Comparison of ENCODE assay signal across 1 cellular context in the genomic region with DNA sequence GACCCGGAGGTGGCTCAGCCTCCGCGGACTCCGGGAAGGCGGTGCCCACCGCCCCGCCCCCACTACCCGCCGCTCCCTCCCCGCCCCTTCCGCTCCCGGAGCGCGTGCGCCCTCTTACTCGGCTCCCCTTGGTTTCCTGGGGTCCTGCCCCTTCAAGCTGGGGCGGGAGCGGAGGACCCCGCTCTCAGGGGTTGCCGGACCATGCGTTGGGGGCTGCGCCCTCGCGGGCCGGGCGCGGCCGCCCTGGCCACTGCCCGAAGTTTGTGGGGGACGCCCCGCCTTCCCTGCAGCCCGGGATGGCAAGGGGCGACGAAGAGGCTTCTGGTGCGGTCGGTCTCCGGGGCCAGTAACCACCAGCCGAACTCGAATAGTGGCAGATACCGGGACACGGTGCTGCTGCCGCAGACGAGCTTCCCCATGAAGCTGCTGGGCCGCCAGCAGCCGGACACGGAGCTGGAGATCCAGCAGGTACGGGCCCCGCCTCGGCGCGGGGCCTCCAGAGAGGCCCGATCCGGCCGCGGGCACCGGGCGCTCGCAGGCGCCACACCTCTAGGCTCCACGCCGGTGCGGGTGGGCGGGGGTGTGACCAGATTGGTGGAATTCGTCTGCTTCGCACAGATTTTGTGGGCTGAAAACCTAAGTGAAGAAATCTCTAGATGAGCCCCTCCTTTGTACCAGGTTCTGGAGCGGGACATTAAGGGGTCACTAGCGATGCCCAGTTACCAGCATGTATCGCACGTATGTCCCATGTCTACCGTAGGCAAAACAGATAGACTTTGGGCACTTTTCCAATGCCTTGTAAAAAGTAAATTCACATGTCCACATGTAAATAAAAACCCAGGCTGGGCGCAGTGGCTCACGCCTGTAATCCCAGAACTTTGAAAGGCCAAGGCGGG.
TF ChIP-seq lines count a peak whose summit lies in the region.

Gene IARS2 (plus strand): TSS at position 117 of the 896 bp plus-strand sequence. CDS start 85 bp downstream, at position 202.

TF ChIP-seq in K562, 482 proteins besides CTCF, POLR2A, EP300 and RAD21 (continued from another document and continues in another):
- TF ChIP-seq ZNF282 (CRISPR knock-in tag; IDR thresholded peaks at IDR 0.05) (no peak), ZNF699 (CRISPR knock-in tag; IDR thresholded peaks at IDR 0.05; ENCODE audit: insufficient replicate concordance) (no peak), E2F5 (CRISPR knock-in tag; IDR thresholded peaks at IDR 0.05) (peak; percentile 13; the same call in 1 of the 2 replicates), CBX1 (IDR thresholded peaks at IDR 0.05; ENCODE audit: low read depth) (no peak; the same call in 1 of the 2 replicates), TEAD4 (IDR thresholded peaks at IDR 0.05; ENCODE audit: low read length) (no peak), TEAD4 (CRISPR knock-in tag; IDR thresholded peaks at IDR 0.05; ENCODE audit: borderline replicate concordance) (no peak), ZNF695 (CRISPR knock-in tag; IDR thresholded peaks at IDR 0.05) (no peak), CHCHD3 (CRISPR knock-in tag; IDR thresholded peaks at IDR 0.05) (no peak), TFAP4 (CRISPR knock-in tag; IDR thresholded peaks at IDR 0.05; ENCODE audit: borderline replicate concordance) (peak; percentile 64; the same call in 1 of the 2 replicates), ZNF449 (CRISPR knock-in tag; IDR thresholded peaks at IDR 0.05) (no peak), ZNF655 (CRISPR knock-in tag; IDR thresholded peaks at IDR 0.05) (no peak), KDM4B (IDR thresholded peaks at IDR 0.05; ENCODE audit: borderline replicate concordance in 2 of 2, low read depth in 1 of 2) (no peak), MAFF (IDR thresholded peaks at IDR 0.05; ENCODE audit: low read length) (no peak), CBX8 (IDR thresholded peaks at IDR 0.05; ENCODE audit: borderline replicate concordance, extremely low read depth, low read depth, low read length, poor library complexity, severe bottlenecking) (no peak), SAP30 (IDR thresholded peaks at IDR 0.05; ENCODE audit: borderline replicate concordance, insufficient read depth, low read depth, low read length, poor library complexity, severe bottlenecking) (peak; percentile 88), ESRRA (IDR thresholded peaks at IDR 0.05; ENCODE audit: borderline replicate concordance, low read depth) (0 out of 2 replicates have a peak, but pooled peaks have one; percentile 9), ELF2 (CRISPR knock-in tag; IDR thresholded peaks at IDR 0.05) (no peak; the same call in 1 of the 2 replicates), RFX1 (IDR thresholded peaks at IDR 0.05) (no peak), ATF1 (CRISPR knock-in tag; IDR thresholded peaks at IDR 0.05) (0 out of 2 replicates have a peak, but pooled peaks have one; percentile 24), ATF1 (tag; IDR thresholded peaks at IDR 0.05) (peak; percentile 33; the same call in 1 of the 2 replicates), ELF1 (tag; IDR thresholded peaks at IDR 0.05) (peak; percentile 63), GTF2E2 (tag; IDR thresholded peaks at IDR 0.05) (no peak)
- TF ChIP-seq, protein P1, sequence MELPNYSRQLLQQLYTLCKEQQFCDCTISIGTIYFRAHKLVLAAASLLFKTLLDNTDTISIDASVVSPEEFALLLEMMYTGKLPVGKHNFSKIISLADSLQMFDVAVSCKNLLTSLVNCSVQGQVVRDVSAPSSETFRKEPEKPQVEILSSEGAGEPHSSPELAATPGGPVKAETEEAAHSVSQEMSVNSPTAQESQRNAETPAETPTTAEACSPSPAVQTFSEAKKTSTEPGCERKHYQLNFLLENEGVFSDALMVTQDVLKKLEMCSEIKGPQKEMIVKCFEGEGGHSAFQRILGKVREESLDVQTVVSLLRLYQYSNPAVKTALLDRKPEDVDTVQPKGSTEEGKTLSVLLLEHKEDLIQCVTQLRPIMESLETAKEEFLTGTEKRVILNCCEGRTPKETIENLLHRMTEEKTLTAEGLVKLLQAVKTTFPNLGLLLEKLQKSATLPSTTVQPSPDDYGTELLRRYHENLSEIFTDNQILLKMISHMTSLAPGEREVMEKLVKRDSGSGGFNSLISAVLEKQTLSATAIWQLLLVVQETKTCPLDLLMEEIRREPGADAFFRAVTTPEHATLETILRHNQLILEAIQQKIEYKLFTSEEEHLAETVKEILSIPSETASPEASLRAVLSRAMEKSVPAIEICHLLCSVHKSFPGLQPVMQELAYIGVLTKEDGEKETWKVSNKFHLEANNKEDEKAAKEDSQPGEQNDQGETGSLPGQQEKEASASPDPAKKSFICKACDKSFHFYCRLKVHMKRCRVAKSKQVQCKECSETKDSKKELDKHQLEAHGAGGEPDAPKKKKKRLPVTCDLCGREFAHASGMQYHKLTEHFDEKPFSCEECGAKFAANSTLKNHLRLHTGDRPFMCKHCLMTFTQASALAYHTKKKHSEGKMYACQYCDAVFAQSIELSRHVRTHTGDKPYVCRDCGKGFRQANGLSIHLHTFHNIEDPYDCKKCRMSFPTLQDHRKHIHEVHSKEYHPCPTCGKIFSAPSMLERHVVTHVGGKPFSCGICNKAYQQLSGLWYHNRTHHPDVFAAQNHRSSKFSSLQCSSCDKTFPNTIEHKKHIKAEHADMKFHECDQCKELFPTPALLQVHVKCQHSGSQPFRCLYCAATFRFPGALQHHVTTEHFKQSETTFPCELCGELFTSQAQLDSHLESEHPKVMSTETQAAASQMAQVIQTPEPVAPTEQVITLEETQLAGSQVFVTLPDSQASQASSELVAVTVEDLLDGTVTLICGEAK (IDR thresholded peaks at IDR 0.05) = peak; percentile 79
- TF ChIP-seq, protein P1 (CRISPR knock-in tag; IDR thresholded peaks at IDR 0.05) = no peak
- TF ChIP-seq, protein P2, sequence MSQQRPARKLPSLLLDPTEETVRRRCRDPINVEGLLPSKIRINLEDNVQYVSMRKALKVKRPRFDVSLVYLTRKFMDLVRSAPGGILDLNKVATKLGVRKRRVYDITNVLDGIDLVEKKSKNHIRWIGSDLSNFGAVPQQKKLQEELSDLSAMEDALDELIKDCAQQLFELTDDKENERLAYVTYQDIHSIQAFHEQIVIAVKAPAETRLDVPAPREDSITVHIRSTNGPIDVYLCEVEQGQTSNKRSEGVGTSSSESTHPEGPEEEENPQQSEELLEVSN (IDR thresholded peaks at IDR 0.05; ENCODE audit: borderline replicate concordance in 1 of 2, extremely low read depth in 1 of 2, insufficient read depth in 1 of 2, insufficient read length in 1 of 2, low read depth in 1 of 2, low read length in 1 of 2, poor library complexity in 1 of 2, severe bottlenecking in 1 of 2) = peak in 1 of 2 experiments; percentile 33
- TF ChIP-seq, protein P3, sequence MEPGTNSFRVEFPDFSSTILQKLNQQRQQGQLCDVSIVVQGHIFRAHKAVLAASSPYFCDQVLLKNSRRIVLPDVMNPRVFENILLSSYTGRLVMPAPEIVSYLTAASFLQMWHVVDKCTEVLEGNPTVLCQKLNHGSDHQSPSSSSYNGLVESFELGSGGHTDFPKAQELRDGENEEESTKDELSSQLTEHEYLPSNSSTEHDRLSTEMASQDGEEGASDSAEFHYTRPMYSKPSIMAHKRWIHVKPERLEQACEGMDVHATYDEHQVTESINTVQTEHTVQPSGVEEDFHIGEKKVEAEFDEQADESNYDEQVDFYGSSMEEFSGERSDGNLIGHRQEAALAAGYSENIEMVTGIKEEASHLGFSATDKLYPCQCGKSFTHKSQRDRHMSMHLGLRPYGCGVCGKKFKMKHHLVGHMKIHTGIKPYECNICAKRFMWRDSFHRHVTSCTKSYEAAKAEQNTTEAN (CRISPR knock-in tag; IDR thresholded peaks at IDR 0.05) = no peak
- TF ChIP-seq, protein P4, sequence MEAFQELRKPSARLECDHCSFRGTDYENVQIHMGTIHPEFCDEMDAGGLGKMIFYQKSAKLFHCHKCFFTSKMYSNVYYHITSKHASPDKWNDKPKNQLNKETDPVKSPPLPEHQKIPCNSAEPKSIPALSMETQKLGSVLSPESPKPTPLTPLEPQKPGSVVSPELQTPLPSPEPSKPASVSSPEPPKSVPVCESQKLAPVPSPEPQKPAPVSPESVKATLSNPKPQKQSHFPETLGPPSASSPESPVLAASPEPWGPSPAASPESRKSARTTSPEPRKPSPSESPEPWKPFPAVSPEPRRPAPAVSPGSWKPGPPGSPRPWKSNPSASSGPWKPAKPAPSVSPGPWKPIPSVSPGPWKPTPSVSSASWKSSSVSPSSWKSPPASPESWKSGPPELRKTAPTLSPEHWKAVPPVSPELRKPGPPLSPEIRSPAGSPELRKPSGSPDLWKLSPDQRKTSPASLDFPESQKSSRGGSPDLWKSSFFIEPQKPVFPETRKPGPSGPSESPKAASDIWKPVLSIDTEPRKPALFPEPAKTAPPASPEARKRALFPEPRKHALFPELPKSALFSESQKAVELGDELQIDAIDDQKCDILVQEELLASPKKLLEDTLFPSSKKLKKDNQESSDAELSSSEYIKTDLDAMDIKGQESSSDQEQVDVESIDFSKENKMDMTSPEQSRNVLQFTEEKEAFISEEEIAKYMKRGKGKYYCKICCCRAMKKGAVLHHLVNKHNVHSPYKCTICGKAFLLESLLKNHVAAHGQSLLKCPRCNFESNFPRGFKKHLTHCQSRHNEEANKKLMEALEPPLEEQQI (IDR thresholded peaks at IDR 0.05) = no peak
- TF ChIP-seq, protein P5, sequence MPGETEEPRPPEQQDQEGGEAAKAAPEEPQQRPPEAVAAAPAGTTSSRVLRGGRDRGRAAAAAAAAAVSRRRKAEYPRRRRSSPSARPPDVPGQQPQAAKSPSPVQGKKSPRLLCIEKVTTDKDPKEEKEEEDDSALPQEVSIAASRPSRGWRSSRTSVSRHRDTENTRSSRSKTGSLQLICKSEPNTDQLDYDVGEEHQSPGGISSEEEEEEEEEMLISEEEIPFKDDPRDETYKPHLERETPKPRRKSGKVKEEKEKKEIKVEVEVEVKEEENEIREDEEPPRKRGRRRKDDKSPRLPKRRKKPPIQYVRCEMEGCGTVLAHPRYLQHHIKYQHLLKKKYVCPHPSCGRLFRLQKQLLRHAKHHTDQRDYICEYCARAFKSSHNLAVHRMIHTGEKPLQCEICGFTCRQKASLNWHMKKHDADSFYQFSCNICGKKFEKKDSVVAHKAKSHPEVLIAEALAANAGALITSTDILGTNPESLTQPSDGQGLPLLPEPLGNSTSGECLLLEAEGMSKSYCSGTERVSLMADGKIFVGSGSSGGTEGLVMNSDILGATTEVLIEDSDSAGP (CRISPR knock-in tag; IDR thresholded peaks at IDR 0.05) = no peak
- TF ChIP-seq, protein P6, sequence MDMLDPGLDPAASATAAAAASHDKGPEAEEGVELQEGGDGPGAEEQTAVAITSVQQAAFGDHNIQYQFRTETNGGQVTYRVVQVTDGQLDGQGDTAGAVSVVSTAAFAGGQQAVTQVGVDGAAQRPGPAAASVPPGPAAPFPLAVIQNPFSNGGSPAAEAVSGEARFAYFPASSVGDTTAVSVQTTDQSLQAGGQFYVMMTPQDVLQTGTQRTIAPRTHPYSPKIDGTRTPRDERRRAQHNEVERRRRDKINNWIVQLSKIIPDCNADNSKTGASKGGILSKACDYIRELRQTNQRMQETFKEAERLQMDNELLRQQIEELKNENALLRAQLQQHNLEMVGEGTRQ (CRISPR knock-in tag; IDR thresholded peaks at IDR 0.05) = no peak
